ENCODE assay signal across 25 cellular contexts in the genomic region with DNA sequence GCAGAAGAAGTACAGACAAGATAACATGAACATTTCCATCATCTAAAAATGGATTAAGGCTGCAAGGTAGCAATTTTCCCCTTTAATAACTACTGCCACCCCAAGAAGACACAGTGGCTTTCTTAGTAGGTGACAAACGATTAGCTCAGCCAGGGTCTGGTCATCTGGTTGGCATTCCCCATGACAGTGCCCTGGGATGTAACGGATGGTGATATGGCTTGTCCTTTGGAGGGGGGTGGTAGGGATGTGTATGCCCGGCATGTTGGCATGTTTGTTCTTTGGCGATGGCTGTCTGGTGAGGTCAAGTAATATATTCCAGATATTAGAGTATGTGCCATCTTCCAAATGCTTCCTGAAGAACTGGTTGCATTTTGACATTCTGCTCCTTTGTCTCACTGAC.
"Had no signal": no experiment of that assay in that cellular context is flagged by ENCODE, and none has a peak within 500 bp of the region (broad histone marks: within the 10 kb centered on the region; RNA-seq: fewer than 3 reads in every experiment).

No MANE protein-coding gene starts in this region.

- ATAC-seq: activated naive CD4-positive, alpha-beta T cell treated with anti-CD3 and anti-CD28 coated beads, Interleukin-2, amount 50 U/mL, for 72 hours; activated naive CD8-positive, alpha-beta T cell treated with anti-CD3 and anti-CD28 coated beads, Interleukin-2, amount 50 U/mL, for 24 hours; activated T-cell treated with anti-CD3 and anti-CD28 coated beads, Interleukin-2, amount 50 U/mL, for 4 hours; T-cell had no signal

- H3K4me1 Mint-ChIP-seq: activated B cell treated with CpG ODN at 0.5 μM for 24 hours; activated CD4-positive, alpha-beta T cell treated with anti-CD3 and anti-CD28 coated beads, Interleukin-2, amount 10 ng/mL, durations not matched to agents 24 days and 14 days; activated naive CD8-positive, alpha-beta T cell treated with anti-CD3 and anti-CD28 coated beads, Interleukin-2, amount 50 U/mL, for 24 hours; T-cell had no signal

- H3K4me1 ChIP-seq: Peyer's patch had no signal

- H3K27me3 ChIP-seq: brain microvascular endothelial cell, Peyer's patch had no signal

- H3K4me3 Mint-ChIP-seq: activated B cell treated with CpG ODN at 0.5 μM for 24 hours; activated CD4-positive, alpha-beta T cell treated with anti-CD3 and anti-CD28 coated beads, Interleukin-2, amount 10 ng/mL, durations not matched to agents 24 days and 14 days; activated naive CD8-positive, alpha-beta T cell treated with anti-CD3 and anti-CD28 coated beads, Interleukin-2, amount 50 U/mL, for 24 hours; activated T-cell treated with anti-CD3 and anti-CD28 coated beads, Interleukin-2, amount 50 U/mL, for 4 hours; T-cell had no signal

- H3K4me3 ChIP-seq: cardiac muscle cell, Peyer's patch had no signal

- H3K9me3 ChIP-seq: Peyer's patch had no signal

- H3K9me3 Mint-ChIP-seq: activated CD4-positive, alpha-beta T cell treated with anti-CD3 and anti-CD28 coated beads, Interleukin-2, amount 10 ng/mL, durations not matched to agents 24 days and 14 days; activated naive CD4-positive, alpha-beta T cell treated with anti-CD3 and anti-CD28 coated beads, Interleukin-2, amount 50 U/mL, for 72 hours; activated naive CD8-positive, alpha-beta T cell treated with anti-CD3 and anti-CD28 coated beads, Interleukin-2, amount 50 U/mL, for 24 hours; activated T-cell treated with anti-CD3 and anti-CD28 coated beads, Interleukin-2, amount 50 U/mL, for 4 hours; T-cell had no signal

- H3K27ac ChIP-seq: brain microvascular endothelial cell, cardiac muscle cell, RWPE1 had no signal

- DNase-seq: activated B cell treated with CpG ODN at 0.5 μM for 24 hours; activated CD4-positive, alpha-beta T cell treated with anti-CD3 and anti-CD28 coated beads for 1 hour; activated CD4-positive, alpha-beta T cell treated with anti-CD3 and anti-CD28 coated beads, Interleukin-2, amount 10 ng/mL, durations not matched to agents 24 days and 14 days; activated CD4-positive, alpha-beta T cell treated with anti-CD3 and anti-CD28 coated beads, Interleukin-2, amount 50 U/mL, for 48 hours; activated CD8-positive, alpha-beta memory T cell treated with anti-CD3 and anti-CD28 coated beads for 24 hours; activated effector memory CD4-positive, alpha-beta T cell treated with anti-CD3 and anti-CD28 coated beads, Interleukin-2, amount 50 U/mL, for 16 hours; activated naive CD4-positive, alpha-beta T cell treated with Interleukin-2 at 50 U/mL for 16 hours; activated naive CD8-positive, alpha-beta T cell treated with anti-CD3 and anti-CD28 coated beads, Interleukin-2, amount 50 U/mL, for 24 hours; activated T-cell treated with anti-CD3 and anti-CD28 coated beads, Interleukin-2, amount 50 U/mL, for 4 hours; amniotic stem cell; brain microvascular endothelial cell; NCI-H1048; NCI-H146; NCI-H187 treated with DMSO at 0.1 percent for 48 hours; NCI-H2081 treated with DMSO at 0.1 percent for 48 hours; NCI-H446; NCI-H524; Peyer's patch; SHP77 treated with DMSO at 0.1 percent for 48 hours; T-cell; T-helper 2 cell; T1000 had no signal

- H3K36me3 ChIP-seq: brain microvascular endothelial cell, cardiac muscle cell, Peyer's patch had no signal

- H3K36me3 Mint-ChIP-seq: activated naive CD4-positive, alpha-beta T cell treated with anti-CD3 and anti-CD28 coated beads, Interleukin-2, amount 50 U/mL, for 72 hours; T-cell had no signal

- H3K27ac Mint-ChIP-seq: activated B cell treated with CpG ODN at 0.5 μM for 24 hours; activated CD4-positive, alpha-beta T cell treated with anti-CD3 and anti-CD28 coated beads, Interleukin-2, amount 10 ng/mL, durations not matched to agents 24 days and 14 days; activated naive CD4-positive, alpha-beta T cell treated with anti-CD3 and anti-CD28 coated beads, Interleukin-2, amount 50 U/mL, for 72 hours; activated naive CD8-positive, alpha-beta T cell treated with anti-CD3 and anti-CD28 coated beads, Interleukin-2, amount 50 U/mL, for 24 hours; T-cell had no signal
